31 cellular contexts compared by ENCODE assay signal in genomic region chr5:178524093-178524882, GRCh38.
"Had no signal": no experiment of that assay in that cellular context is flagged by ENCODE, and none has a peak within 500 bp of the region (broad histone marks: within the 10 kb centered on the region; RNA-seq: fewer than 3 reads in every experiment).

No MANE protein-coding gene starts in this region.

- ATAC-seq: activated naive CD8-positive, alpha-beta T cell treated with anti-CD3 and anti-CD28 coated beads, Interleukin-2, amount 50 U/mL, for 24 hours; left lung; stimulated activated naive CD8-positive, alpha-beta T cell treated with anti-CD3 and anti-CD28 coated beads, Interleukin-15, Interleukin-2, amounts not matched to agents 100 U/mL and 50 U/mL, for 24 hours had no signal

- H3K9me3 Mint-ChIP-seq: activated CD4-positive, alpha-beta memory T cell treated with anti-CD3 and anti-CD28 coated beads for 36 hours; activated naive CD4-positive, alpha-beta T cell treated with anti-CD3 and anti-CD28 coated beads, Interleukin-2, amount 50 U/mL, for 24 hours; activated naive CD8-positive, alpha-beta T cell treated with anti-CD3 and anti-CD28 coated beads, Interleukin-2, amount 50 U/mL, for 24 hours; activated T-cell treated with anti-CD3 and anti-CD28 coated beads, Interleukin-2, amount 50 U/mL, for 24 hours; central memory CD8-positive, alpha-beta T cell; T-helper 1 cell treated with Interleukin-12 subunit alpha and Interleukin-12 subunit beta and Interleukin-4 antibody, amounts not matched to agents 30 μg/mL and 1 μg/mL, for 36 hours had no signal

- H3K27ac ChIP-seq: breast epithelium, epithelial cell of prostate, esophagus squamous epithelium, left lung, ovary, prostate gland, thoracic aorta, WERI-Rb-1 had no signal

- H3K27me3 ChIP-seq: breast epithelium, esophagus squamous epithelium, left lung, ovary had no signal

- H3K9me3 ChIP-seq: breast epithelium, esophagus squamous epithelium, left lung, ovary, prostate gland, thoracic aorta had no signal

- H3K27me3 Mint-ChIP-seq: activated CD4-positive, alpha-beta memory T cell treated with anti-CD3 and anti-CD28 coated beads for 36 hours; activated CD4-positive, alpha-beta T cell treated with anti-CD3 and anti-CD28 coated beads, Interleukin-2, amount 10 ng/mL, durations not matched to agents 24 days and 14 days; activated naive CD4-positive, alpha-beta T cell treated with anti-CD3 and anti-CD28 coated beads, Interleukin-2, amount 50 U/mL, for 24 hours; activated naive CD8-positive, alpha-beta T cell treated with anti-CD3 and anti-CD28 coated beads, Interleukin-2, amount 50 U/mL, for 24 hours; activated T-cell treated with anti-CD3 and anti-CD28 coated beads, Interleukin-2, amount 50 U/mL, for 24 hours; central memory CD8-positive, alpha-beta T cell had no signal

- H3K4me3 ChIP-seq: breast epithelium, esophagus squamous epithelium, left lung, lung, ovary, prostate gland, thoracic aorta had no signal

- H3K36me3 ChIP-seq: breast epithelium, esophagus squamous epithelium, left lung, ovary, prostate gland, thoracic aorta, WERI-Rb-1 had no signal

- H3K4me1 Mint-ChIP-seq: activated CD4-positive, alpha-beta T cell treated with anti-CD3 and anti-CD28 coated beads, Interleukin-2, amount 10 ng/mL, durations not matched to agents 24 days and 14 days; activated naive CD4-positive, alpha-beta T cell treated with anti-CD3 and anti-CD28 coated beads, Interleukin-2, amount 50 U/mL, for 24 hours; activated naive CD8-positive, alpha-beta T cell treated with anti-CD3 and anti-CD28 coated beads, Interleukin-2, amount 50 U/mL, for 24 hours; central memory CD8-positive, alpha-beta T cell had no signal

- H3K36me3 Mint-ChIP-seq: activated CD4-positive, alpha-beta memory T cell treated with anti-CD3 and anti-CD28 coated beads for 36 hours; activated naive CD4-positive, alpha-beta T cell treated with anti-CD3 and anti-CD28 coated beads, Interleukin-2, amount 50 U/mL, for 24 hours had no signal

- H3K27ac Mint-ChIP-seq: activated CD4-positive, alpha-beta memory T cell treated with anti-CD3 and anti-CD28 coated beads for 36 hours; activated CD4-positive, alpha-beta T cell treated with anti-CD3 and anti-CD28 coated beads, Interleukin-2, amount 10 ng/mL, durations not matched to agents 24 days and 14 days; activated naive CD4-positive, alpha-beta T cell treated with anti-CD3 and anti-CD28 coated beads, Interleukin-2, amount 50 U/mL, for 24 hours; activated naive CD8-positive, alpha-beta T cell treated with anti-CD3 and anti-CD28 coated beads, Interleukin-2, amount 50 U/mL, for 24 hours; activated T-cell treated with anti-CD3 and anti-CD28 coated beads, Interleukin-2, amount 50 U/mL, for 24 hours; nephron; T-helper 1 cell treated with Interleukin-12 subunit alpha and Interleukin-12 subunit beta and Interleukin-4 antibody, amounts not matched to agents 30 μg/mL and 1 μg/mL, for 36 hours had no signal

- H3K4me3 Mint-ChIP-seq: activated CD4-positive, alpha-beta memory T cell treated with anti-CD3 and anti-CD28 coated beads for 36 hours; activated CD4-positive, alpha-beta T cell treated with anti-CD3 and anti-CD28 coated beads, Interleukin-2, amount 10 ng/mL, durations not matched to agents 24 days and 14 days; activated naive CD4-positive, alpha-beta T cell treated with anti-CD3 and anti-CD28 coated beads, Interleukin-2, amount 50 U/mL, for 24 hours; activated naive CD8-positive, alpha-beta T cell treated with anti-CD3 and anti-CD28 coated beads, Interleukin-2, amount 50 U/mL, for 24 hours; activated T-cell treated with anti-CD3 and anti-CD28 coated beads, Interleukin-2, amount 50 U/mL, for 24 hours; central memory CD8-positive, alpha-beta T cell; nephron; T-helper 1 cell treated with Interleukin-12 subunit alpha and Interleukin-12 subunit beta and Interleukin-4 antibody, amounts not matched to agents 30 μg/mL and 1 μg/mL, for 36 hours had no signal

- DNase-seq: activated CD4-positive, alpha-beta memory T cell treated with anti-CD3 and anti-CD28 coated beads for 36 hours; activated CD4-positive, alpha-beta T cell treated with anti-CD3 and anti-CD28 coated beads, Interleukin-2, amount 10 ng/mL, durations not matched to agents 24 days and 14 days; activated CD4-positive, CD25-positive, alpha-beta regulatory T cell treated with anti-CD3 and anti-CD28 coated beads, Interleukin-2, amount 50 U/mL, for 72 hours; activated CD8-positive, alpha-beta memory T cell treated with anti-CD3 and anti-CD28 coated beads, Interleukin-2, amount 50 U/mL, for 4 hours; activated naive CD8-positive, alpha-beta T cell treated with anti-CD3 and anti-CD28 coated beads, Interleukin-2, amount 50 U/mL, for 24 hours; activated T-cell treated with anti-CD3 and anti-CD28 coated beads, Interleukin-2, amount 50 U/mL, for 24 hours; amygdala; dermis blood vessel endothelial cell; effector CD4-positive, alpha-beta T cell; esophagus squamous epithelium; left lung; mesendoderm; ovary; retina; stimulated activated CD4-positive, alpha-beta T cell treated with anti-CD3 and anti-CD28 coated beads, Interleukin-2, amount 100 ng/mL, for 48 hours; stimulated activated naive CD8-positive, alpha-beta T cell treated with anti-CD3 and anti-CD28 coated beads, Interleukin-15, Interleukin-2, amounts not matched to agents 100 U/mL and 50 U/mL, for 24 hours; T1000; trophoblast cell; WERI-Rb-1 had no signal

- H3K4me1 ChIP-seq: breast epithelium, left lung, prostate gland had no signal

- FAIRE-seq: colon, frontal cortex, urothelium cell line had no signal
